11 cellular contexts compared by ENCODE assay signal in the genomic region with DNA sequence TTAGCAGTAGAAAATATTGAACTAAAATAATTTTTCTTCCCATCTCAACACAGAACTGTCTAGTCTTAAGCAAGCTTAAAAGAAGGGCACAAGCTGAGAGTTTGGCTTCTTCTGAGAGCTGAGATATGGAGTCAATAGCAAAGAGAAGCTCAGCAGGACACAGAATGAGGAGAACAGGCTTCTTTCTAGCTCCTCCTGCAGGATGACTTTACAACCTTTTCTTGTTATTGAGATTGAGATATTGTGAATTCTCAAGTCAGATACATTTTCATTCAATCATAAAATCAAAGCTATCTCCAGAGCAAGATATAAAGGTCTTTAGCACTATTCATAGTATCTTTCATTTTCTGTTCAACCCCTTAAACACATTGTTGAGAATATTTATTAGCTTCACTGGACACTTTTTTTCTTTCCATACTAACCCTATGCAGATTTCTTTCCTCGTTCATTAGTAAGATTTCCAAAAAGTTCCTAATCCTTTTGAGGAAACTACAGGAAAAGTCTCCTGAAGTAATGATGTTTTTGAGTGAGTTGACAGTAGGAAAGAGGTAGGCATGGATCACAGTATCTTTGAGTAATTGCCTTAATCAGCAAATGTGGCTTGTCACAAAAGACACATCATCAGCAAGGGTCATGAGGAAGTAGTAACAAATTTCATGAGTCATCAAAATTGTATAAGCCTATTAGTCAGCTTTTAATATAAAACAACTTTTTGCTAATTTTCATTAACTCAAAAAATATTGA. TPM values are rescaled to one million over a fixed set of nuclear protein-coding genes. Genes with fewer than 3 reads are reported as not detected.
A peak's percentile ranks its signal among the peaks of the same experiment; 100 is the strongest.
DNase-seq lines count a peak whose midpoint lies in the region; ATAC-seq, FAIRE-seq and TF ChIP-seq lines count a peak whose summit lies in the region.
"Had no signal": no experiment of that assay in that cellular context is flagged by ENCODE, and none has a peak within 500 bp of the region (broad histone marks: within the 10 kb centered on the region; RNA-seq: fewer than 3 reads in every experiment).

No MANE protein-coding gene starts in this region.

- no peaks in the 10 kb centered on the region for H3K36me3 Mint-ChIP-seq in activated CD4-positive, alpha-beta T cell treated with anti-CD3 and anti-CD28 coated beads for 36 hours (ENCODE audit: low read depth)

- no peaks in the 10 kb centered on the region for H3K27me3 ChIP-seq in HL-60 (ENCODE audit: insufficient read depth, poor library complexity, severe bottlenecking)
- H3K27me3 ChIP-seq in SJSA1 (replicated peaks) = no peaks in the 10 kb centered on the region

- H3K9me3 ChIP-seq in SJSA1 (replicated peaks) = no peaks in the 10 kb centered on the region

- intact Hi-C loops in activated CD4-positive, alpha-beta T cell treated with anti-CD3 and anti-CD28 coated beads for 36 hours (cut with DNase I, micrococcal nuclease) = no loop called here

- FAIRE-seq in GM12892 (lab: Jason Lieb, UNC) = no peak
- FAIRE-seq: endometrium had no signal

- peaks cover under 1% of the 10 kb centered on the region for H3K9me3 Mint-ChIP-seq in activated CD4-positive, alpha-beta T cell treated with anti-CD3 and anti-CD28 coated beads for 36 hours (ENCODE audit: low read depth)

- no peak for ATAC-seq in activated CD4-positive, alpha-beta T cell treated with anti-CD3 and anti-CD28 coated beads for 36 hours
- no peak for ATAC-seq in GM21737 (IDR thresholded peaks at IDR 0.05; ENCODE audit: unreplicated experiment)

- H3K27me3 Mint-ChIP-seq in activated CD4-positive, alpha-beta T cell treated with anti-CD3 and anti-CD28 coated beads for 36 hours = peaks cover 3% of the 10 kb centered on the region

- no peak for TF ChIP-seq POLR2A in GM12892 (IDR thresholded peaks at IDR 0.05; ENCODE audit: low read depth, low read length)

- no peaks in the 10 kb centered on the region for H3K4me1 Mint-ChIP-seq in activated CD4-positive, alpha-beta T cell treated with anti-CD3 and anti-CD28 coated beads for 36 hours

- no peak overlapping the region for H3K4me3 ChIP-seq in AG04449 (ENCODE audit: low read depth, low read length)
- H3K4me3 ChIP-seq in HL-60 (replicated peaks; ENCODE audit: insufficient read depth, low read length) = no peak overlapping the region
- H3K4me3 ChIP-seq in SJSA1 = no peak overlapping the region
- H3K4me3 ChIP-seq in fibroblast of pulmonary artery (replicated peaks; ENCODE audit: low read depth, low read length) = no peak overlapping the region

- H3K36me3 ChIP-seq in SJSA1 = no peaks in the 10 kb centered on the region

- peaks cover 14% of the 10 kb centered on the region for H3K4me1 ChIP-seq in SJSA1 (replicated peaks)

- DNase-seq in AG04449 (ENCODE audit: low read depth, low spot score) (no peak), HL-60 (ENCODE audit: low read depth in 1 of 2, low spot score in 1 of 2) (peak; percentile 9 to 72), SJSA1 (ENCODE audit: low read depth in 1 of 2, low spot score in 2 of 2) (peak in 1 of 2 experiments; percentile 70), fibroblast of pulmonary artery (ENCODE audit: low read depth) (peak; percentile 43), GM12892 (ENCODE audit: insufficient read length) (no peak), GM10266 (ENCODE audit: extremely low spot score) (no peak)
- no peak for DNase-seq in activated CD4-positive, alpha-beta T cell treated with anti-CD3 and anti-CD28 coated beads for 36 hours
- DNase-seq: NCI-H748 treated with DMSO at 0.1 percent for 48 hours had no signal

- no peak overlapping the region for H3K27ac Mint-ChIP-seq in activated CD4-positive, alpha-beta T cell treated with anti-CD3 and anti-CD28 coated beads for 36 hours
- H3K27ac Mint-ChIP-seq: progenitor cell of endocrine pancreas had no signal

- TF ChIP-seq CTCF in AG04449 (IDR thresholded peaks at IDR 0.05; ENCODE audit: insufficient read depth, low read length, missing control alignments) (peak; percentile 11), HL-60 (IDR thresholded peaks at IDR 0.05; ENCODE audit: insufficient read depth, low read length) (no peak), fibroblast of pulmonary artery (IDR thresholded peaks at IDR 0.05; ENCODE audit: low read length, missing control alignments) (no peak), GM10266 (IDR thresholded peaks at IDR 0.05; ENCODE audit: control insufficient read depth, insufficient read depth, low read depth, missing control alignments) (no peak)

- H3K4me3 Mint-ChIP-seq in activated CD4-positive, alpha-beta T cell treated with anti-CD3 and anti-CD28 coated beads for 36 hours = no peak overlapping the region

- POLR2A ChIA-PET in AG04449 (lab: Yijun Ruan, JAX) = interaction anchor here (0.5 to 1.2 kb wide), 3 partner anchors 10 to 53 kb away, joined by 3 read pairs; partner anchors contain the start of gene CXCL3
- POLR2A ChIA-PET in activated CD4-positive, alpha-beta T cell treated with anti-CD3 and anti-CD28 coated beads for 36 hours (lab: Charles Lee) = no interaction called here

- CTCF ChIA-PET in AG04449 (lab: Yijun Ruan, JAX) = interaction anchor here (0.8 to 2.1 kb wide), 13 partner anchors 9 to 394 kb away, joined by 3 to 13 read pairs (median 4); partner anchors contain the start of genes CXCL2 and CXCL3
- CTCF ChIA-PET in activated CD4-positive, alpha-beta T cell treated with anti-CD3 and anti-CD28 coated beads for 36 hours (lab: Charles Lee) = no interaction called here

- H3K27ac ChIP-seq in HL-60 (replicated peaks) (peak overlapping the region; percentile 41), SJSA1 (peak overlapping the region; percentile 80)

RNA-seq across cellular contexts. Expression of gene CXCL3, which starts 17.8 kb away (rescaled TPM):
- total RNA-seq in SJSA1 (2014; rRNA removed; shearing (Covaris generic)) = 0.34 TPM in 1 of 2 replicates, not detected in the other
- total RNA-seq in activated CD4-positive, alpha-beta T cell treated with anti-CD3 and anti-CD28 coated beads for 36 hours = not detected
- not detected for polyA plus RNA-seq in GM12892 (2012; ENCODE audit: missing spikeins)

RNA-seq across cellular contexts. Expression of gene CXCL2, which starts 42.7 kb away (rescaled TPM):
- total RNA-seq in SJSA1 (2014; rRNA removed; shearing (Covaris generic)) = 0.16 TPM in 1 of 2 replicates, not detected in the other
- not detected for total RNA-seq in activated CD4-positive, alpha-beta T cell treated with anti-CD3 and anti-CD28 coated beads for 36 hours
- polyA plus RNA-seq in GM12892 (2012; ENCODE audit: missing spikeins) = not detected

RNA-seq across cellular contexts. Expression of gene CXCL5, which starts 57.8 kb away (rescaled TPM):
- total RNA-seq in SJSA1 (2014; rRNA removed; shearing (Covaris generic)) = 0.47 TPM in 1 of 2 replicates, not detected in the other
- not detected for total RNA-seq in activated CD4-positive, alpha-beta T cell treated with anti-CD3 and anti-CD28 coated beads for 36 hours
- polyA plus RNA-seq in GM12892 (2012; ENCODE audit: missing spikeins) = not detected

Comparison
In these comparisons a context has a peak if more than half of its experiments do, and no peak if none do; other contexts are left out.
1. DNase-seq: peak in HL-60 (2 of 2) and fibroblast of pulmonary artery (single experiment); none in AG04449 (single experiment), activated CD4-positive, alpha-beta T cell treated with anti-CD3 and anti-CD28 coated beads for 36 hours (single experiment), GM12892 (single experiment) and GM10266 (single experiment).